Comparison of ENCODE assay signal across 24 cellular contexts in the genomic region with DNA sequence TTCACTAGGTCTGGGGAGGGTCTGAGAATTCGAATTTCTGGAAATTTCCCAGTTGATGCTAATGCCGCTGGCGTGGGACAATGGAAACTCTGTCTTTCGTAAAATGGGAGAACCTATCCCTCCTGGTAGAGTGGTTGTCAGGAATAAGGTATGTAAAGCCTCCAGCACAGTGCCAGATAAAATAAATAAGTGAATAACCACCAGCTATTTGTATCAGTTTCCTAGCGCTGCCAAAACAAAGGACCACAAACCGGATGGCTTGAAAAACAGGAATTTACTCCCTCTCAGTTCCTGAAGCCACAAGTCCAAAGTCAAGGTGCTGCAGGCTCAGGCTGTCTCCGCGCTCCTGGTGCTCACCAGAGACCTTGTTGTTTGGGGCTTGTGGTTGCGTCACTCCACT.
"Had no signal": no experiment of that assay in that cellular context is flagged by ENCODE, and none has a peak within 500 bp of the region (broad histone marks: within the 10 kb centered on the region; RNA-seq: fewer than 3 reads in every experiment).

No MANE protein-coding gene starts in this region.

- H3K4me3 Mint-ChIP-seq: activated naive CD4-positive, alpha-beta T cell treated with anti-CD3 and anti-CD28 coated beads, Interleukin-2, amount 10 ng/mL, durations not matched to agents 7 days and 5 days; naive B cell; neural crest cell; stimulated activated naive CD8-positive, alpha-beta T cell treated with anti-CD3 and anti-CD28 coated beads, Interleukin-15, amount 100 ng/mL, for 72 hours had no signal

- DNase-seq: activated CD4-positive, alpha-beta T cell treated with anti-CD3 and anti-CD28 coated beads, Interleukin-2, amount 50 U/mL, for 1 hour; activated CD8-positive, alpha-beta memory T cell treated with anti-CD3 and anti-CD28 coated beads, Interleukin-2, amount 50 U/mL, for 48 hours; activated effector memory CD4-positive, alpha-beta T cell treated with Interleukin-2 at 50 U/mL for 16 hours; activated naive CD4-positive, alpha-beta T cell treated with anti-CD3 and anti-CD28 coated beads, Interleukin-2, amount 10 ng/mL, durations not matched to agents 7 days and 5 days; activated T-cell treated with anti-CD3 and anti-CD28 coated beads, Interleukin-2, amount 50 U/mL, for 48 hours; adrenal gland; body of pancreas; erythroblast; heart left ventricle; kidney glomerular epithelial cell; left ventricle myocardium inferior; mucosa of descending colon; naive B cell; stimulated activated CD4-positive, alpha-beta T cell treated with anti-CD3 and anti-CD28 coated beads, Interleukin-4, amount 100 ng/mL, for 1 hour; stimulated activated naive CD8-positive, alpha-beta T cell treated with anti-CD3 and anti-CD28 coated beads, Interleukin-15, amount 100 ng/mL, for 72 hours; T1000; transverse colon; uterus had no signal

- H3K4me3 ChIP-seq: adrenal gland, body of pancreas, gastroesophageal sphincter, heart left ventricle, left ventricle myocardium inferior, mucosa of descending colon, prostate gland, right atrium auricular region, suprapubic skin, transverse colon, uterus had no signal

- H3K27me3 ChIP-seq: adrenal gland, body of pancreas, gastroesophageal sphincter, heart left ventricle, right atrium auricular region, suprapubic skin, transverse colon, uterus had no signal

- ATAC-seq: activated CD4-positive, CD25-positive, alpha-beta regulatory T cell treated with anti-CD3 and anti-CD28 coated beads, Interleukin-2, amount 50 U/mL, for 24 hours; body of pancreas; gastroesophageal sphincter; heart left ventricle; mucosa of descending colon; stimulated activated naive CD8-positive, alpha-beta T cell treated with anti-CD3 and anti-CD28 coated beads, Interleukin-15, amount 100 ng/mL, for 72 hours had no signal

- H3K4me1 Mint-ChIP-seq: activated naive CD4-positive, alpha-beta T cell treated with anti-CD3 and anti-CD28 coated beads, Interleukin-2, amount 10 ng/mL, durations not matched to agents 7 days and 5 days; naive B cell; stimulated activated naive CD8-positive, alpha-beta T cell treated with anti-CD3 and anti-CD28 coated beads, Interleukin-15, amount 100 ng/mL, for 72 hours had no signal

- H3K27ac ChIP-seq: adrenal gland, body of pancreas, gastroesophageal sphincter, heart left ventricle, left ventricle myocardium inferior, prostate gland, right atrium auricular region, suprapubic skin, transverse colon, uterus had no signal

- H3K9me3 Mint-ChIP-seq: activated naive CD4-positive, alpha-beta T cell treated with anti-CD3 and anti-CD28 coated beads, Interleukin-2, amount 10 ng/mL, durations not matched to agents 7 days and 5 days; naive B cell; stimulated activated naive CD8-positive, alpha-beta T cell treated with anti-CD3 and anti-CD28 coated beads, Interleukin-15, amount 100 ng/mL, for 72 hours had no signal

- H3K4me1 ChIP-seq: body of pancreas, gastroesophageal sphincter, heart left ventricle, left ventricle myocardium inferior, prostate gland, right atrium auricular region, suprapubic skin, transverse colon, uterus had no signal

- H3K9me3 ChIP-seq: adrenal gland, body of pancreas, gastroesophageal sphincter, heart left ventricle, left ventricle myocardium inferior, mucosa of descending colon, prostate gland, right atrium auricular region, suprapubic skin, transverse colon, uterus had no signal

- H3K36me3 ChIP-seq: adrenal gland, gastroesophageal sphincter, heart left ventricle, left ventricle myocardium inferior, prostate gland, right atrium auricular region, suprapubic skin, transverse colon, uterus had no signal

- H3K27ac Mint-ChIP-seq: activated naive CD4-positive, alpha-beta T cell treated with anti-CD3 and anti-CD28 coated beads, Interleukin-2, amount 10 ng/mL, durations not matched to agents 7 days and 5 days; naive B cell; stimulated activated naive CD8-positive, alpha-beta T cell treated with anti-CD3 and anti-CD28 coated beads, Interleukin-15, amount 100 ng/mL, for 72 hours had no signal

- H3K36me3 Mint-ChIP-seq: activated naive CD4-positive, alpha-beta T cell treated with anti-CD3 and anti-CD28 coated beads, Interleukin-2, amount 10 ng/mL, durations not matched to agents 7 days and 5 days; naive B cell had no signal
